In genomic region chr17:4785311-4786110, GRCh38 we compare ENCODE assay signal across 12 cellular contexts. TPM values are rescaled to one million over a fixed set of nuclear protein-coding genes. Genes with fewer than 3 reads are reported as not detected.
A peak's percentile ranks its signal among the peaks of the same experiment; 100 is the strongest.
DNase-seq lines count a peak whose midpoint lies in the region; ATAC-seq, FAIRE-seq and TF ChIP-seq lines count a peak whose summit lies in the region.
"Had no signal": no experiment of that assay in that cellular context is flagged by ENCODE, and none has a peak within 500 bp of the region (broad histone marks: within the 10 kb centered on the region; RNA-seq: fewer than 3 reads in every experiment).

No MANE protein-coding gene starts in this region.

- ATAC-seq in thoracic aorta (ENCODE audit: insufficient number of reproducible peaks, low FRiP score, low read depth) = no peak
- ATAC-seq in HG02973 (IDR thresholded peaks at IDR 0.05; ENCODE audit: unreplicated experiment) = no peak
- ATAC-seq: mucosa of descending colon had no signal

- CTCF ChIA-PET in MCF 10A (lab: Yijun Ruan, JAX) = interaction anchor here (0.5 to 6.0 kb wide), 3 partner anchors 100 to 169 kb away, joined by 3 to 88 read pairs (median 4); no protein-coding TSS in a partner anchor
- CTCF ChIA-PET in activated naive CD4-positive, alpha-beta T cell treated with anti-CD3 and anti-CD28 coated beads, Interleukin-2, amount 10 ng/mL, durations not matched to agents 7 days and 5 days (lab: Charles Lee) = interaction anchor here (1.0 to 3.6 kb wide), 3 partner anchors 50 to 118 kb away, joined by 3 to 14 read pairs (median 5); partner anchors contain the start of gene ARRB2

- H3K27me3 Mint-ChIP-seq in MCF 10A (ENCODE audit: insufficient read depth, unreplicated experiment) = peaks cover 20% of the 10 kb centered on the region
- H3K27me3 Mint-ChIP-seq in activated naive CD4-positive, alpha-beta T cell treated with anti-CD3 and anti-CD28 coated beads, Interleukin-2, amount 10 ng/mL, durations not matched to agents 7 days and 5 days = peaks cover 88% of the 10 kb centered on the region

- POLR2A ChIA-PET in MCF 10A (lab: Yijun Ruan, JAX) = interaction anchor here (1.1 kb wide), 1 partner anchor 63 kb away, joined by 3 read pairs; no protein-coding TSS in a partner anchor

- H3K36me3 Mint-ChIP-seq in MCF 10A (ENCODE audit: insufficient read depth, unreplicated experiment) = no peaks in the 10 kb centered on the region
- H3K36me3 Mint-ChIP-seq in activated naive CD4-positive, alpha-beta T cell treated with anti-CD3 and anti-CD28 coated beads, Interleukin-2, amount 10 ng/mL, durations not matched to agents 7 days and 5 days = no peaks in the 10 kb centered on the region

- no peak for TF ChIP-seq POLR2A in breast epithelium (IDR thresholded peaks at IDR 0.05)

- FAIRE-seq in HTR-8/SVneo (lab: Jason Lieb, UNC) = no peak

- no peak for TF ChIP-seq CTCF in breast epithelium (IDR thresholded peaks at IDR 0.05)
- no peak for TF ChIP-seq CTCF in MCF 10A (IDR thresholded peaks at IDR 0.05; ENCODE audit: unreplicated experiment)
- no peak for TF ChIP-seq CTCF in liver (IDR thresholded peaks at IDR 0.05; ENCODE audit: low read depth, low read length, missing input control)
- TF ChIP-seq CTCF in thoracic aorta (IDR thresholded peaks at IDR 0.05) = no peak

- no TSS peak for BruUV-seq in MCF 10A (replicated peaks; lab: Mats Ljungman, UMichigan)

- H3K27ac Mint-ChIP-seq in MCF 10A (ENCODE audit: low read depth, unreplicated experiment) = no peak overlapping the region
- peak overlapping the region; percentile 28 for H3K27ac Mint-ChIP-seq in activated naive CD4-positive, alpha-beta T cell treated with anti-CD3 and anti-CD28 coated beads, Interleukin-2, amount 10 ng/mL, durations not matched to agents 7 days and 5 days

- no peak for TF ChIP-seq RAD21 in liver (IDR thresholded peaks at IDR 0.05)

- H3K27me3 ChIP-seq in breast epithelium = peaks cover 4 to 19% of the 10 kb centered on the region in 2 donors
- H3K27me3 ChIP-seq in liver (ENCODE audit: control insufficient read depth in 4 of 4, insufficient read depth in 4 of 4, low read length in 3 of 4) = no peaks in the 10 kb centered on the region
- no peaks in the 10 kb centered on the region for H3K27me3 ChIP-seq in thoracic aorta (replicated peaks; ENCODE audit: insufficient read depth)

- H3K4me1 Mint-ChIP-seq in MCF 10A (ENCODE audit: insufficient read depth, unreplicated experiment) = peaks cover 8% of the 10 kb centered on the region
- H3K4me1 Mint-ChIP-seq in activated naive CD4-positive, alpha-beta T cell treated with anti-CD3 and anti-CD28 coated beads, Interleukin-2, amount 10 ng/mL, durations not matched to agents 7 days and 5 days = peaks cover 39% of the 10 kb centered on the region

- no peak overlapping the region for H3K9ac ChIP-seq in liver (ENCODE audit: low read depth in 1 of 2, low read length in 2 of 2)

- H3K4me1 ChIP-seq in breast epithelium (peaks cover 0 to 7% of the 10 kb centered on the region in 2 donors), liver (ENCODE audit: control insufficient read depth in 4 of 4, insufficient read depth in 4 of 4, low read length in 3 of 4) (peaks cover 3 to 34% (median 19%) of the 10 kb centered on the region in 4 donors), thoracic aorta (ENCODE audit: control insufficient read depth in 1 of 2, low read depth in 2 of 2) (peaks cover 20 to 42% of the 10 kb centered on the region in 2 donors)

- H3K27ac ChIP-seq in breast epithelium (no peak overlapping the region), liver (ENCODE audit: low read depth in 1 of 2, low read length in 2 of 2) (peak overlapping the region; percentile 49 to 60), thoracic aorta (no peak overlapping the region)
- H3K27ac ChIP-seq: epithelial cell of prostate had no signal

- H3K4me3 Mint-ChIP-seq in MCF 10A (ENCODE audit: unreplicated experiment) = no peak overlapping the region
- no peak overlapping the region for H3K4me3 Mint-ChIP-seq in activated naive CD4-positive, alpha-beta T cell treated with anti-CD3 and anti-CD28 coated beads, Interleukin-2, amount 10 ng/mL, durations not matched to agents 7 days and 5 days

- intact Hi-C loops in breast epithelium (cut with DNase I; ENCODE audit: low total_unique reads) (loop anchor here (5.0 kb wide), 1 partner anchor 107 kb away; no protein-coding TSS in a partner anchor), MCF 10A (cut with micrococcal nuclease) (no loop called here)

- no peak for DNase-seq in breast epithelium (ENCODE audit: low spot score in 2 of 2)
- no peak for DNase-seq in MCF 10A (ENCODE audit: unreplicated experiment)
- no peak for DNase-seq in activated naive CD4-positive, alpha-beta T cell treated with anti-CD3 and anti-CD28 coated beads, Interleukin-2, amount 10 ng/mL, durations not matched to agents 7 days and 5 days
- DNase-seq in thoracic aorta (ENCODE audit: low spot score) = no peak
- no peak for DNase-seq in SHP77 treated with DMSO at 0.1 percent for 48 hours (lab: John Stamatoyannopoulos, UW)
- DNase-seq in HTR-8/SVneo (ENCODE audit: insufficient read length, low spot score) = no peak
- DNase-seq: activated effector memory CD4-positive, alpha-beta T cell treated with anti-CD3 and anti-CD28 coated beads, Interleukin-2, amount 50 U/mL, for 16 hours; NCI-H226 had no signal

- no peaks in the 10 kb centered on the region for H3K9me3 Mint-ChIP-seq in MCF 10A (ENCODE audit: unreplicated experiment)
- H3K9me3 Mint-ChIP-seq in activated naive CD4-positive, alpha-beta T cell treated with anti-CD3 and anti-CD28 coated beads, Interleukin-2, amount 10 ng/mL, durations not matched to agents 7 days and 5 days = no peaks in the 10 kb centered on the region

- WGBS in liver = 63% methylated on average over 61 of the region's 61 CpGs

- H3K9me3 ChIP-seq in breast epithelium = no peaks in the 10 kb centered on the region
- no peaks in the 10 kb centered on the region for H3K9me3 ChIP-seq in liver (ENCODE audit: control insufficient read depth in 4 of 4, low read length in 3 of 4)
- no peaks in the 10 kb centered on the region for H3K9me3 ChIP-seq in thoracic aorta
- H3K9me3 ChIP-seq: mucosa of descending colon had no signal

- no peaks in the 10 kb centered on the region for H3K36me3 ChIP-seq in breast epithelium
- peaks cover 0 to 3% (median under 1%) of the 10 kb centered on the region in 4 donors for H3K36me3 ChIP-seq in liver (ENCODE audit: control insufficient read depth in 4 of 4, insufficient read depth in 3 of 4, low read depth in 1 of 4, low read length in 3 of 4)
- H3K36me3 ChIP-seq in thoracic aorta = no peaks in the 10 kb centered on the region

- peak overlapping the region; percentile 32 to 63 (median 32) for H3K4me3 ChIP-seq in breast epithelium
- H3K4me3 ChIP-seq in liver (ENCODE audit: low read depth in 1 of 3, low read length in 3 of 3) = no peak overlapping the region
- peak overlapping the region; percentile 62 for H3K4me3 ChIP-seq in thoracic aorta
- H3K4me3 ChIP-seq: mucosa of descending colon had no signal

TF ChIP-seq in liver, 16 proteins besides CTCF, POLR2A, EP300 and RAD21 (continues in another document):
- no peak for TF ChIP-seq JUND (IDR thresholded peaks at IDR 0.05)
- no peak for TF ChIP-seq ATF3 (IDR thresholded peaks at IDR 0.05)
- TF ChIP-seq HNF4A (conservative IDR thresholded peaks at IDR 0.05) = no peak
- no peak for TF ChIP-seq GABPA (IDR thresholded peaks at IDR 0.05 in 1 of 2, conservative IDR thresholded peaks at IDR 0.05 in 1 of 2)
- TF ChIP-seq HNF4G (IDR thresholded peaks at IDR 0.05) = no peak
- no peak for TF ChIP-seq EGR1 (IDR thresholded peaks at IDR 0.05; ENCODE audit: low read depth in 2 of 2)
- TF ChIP-seq, protein P1, sequence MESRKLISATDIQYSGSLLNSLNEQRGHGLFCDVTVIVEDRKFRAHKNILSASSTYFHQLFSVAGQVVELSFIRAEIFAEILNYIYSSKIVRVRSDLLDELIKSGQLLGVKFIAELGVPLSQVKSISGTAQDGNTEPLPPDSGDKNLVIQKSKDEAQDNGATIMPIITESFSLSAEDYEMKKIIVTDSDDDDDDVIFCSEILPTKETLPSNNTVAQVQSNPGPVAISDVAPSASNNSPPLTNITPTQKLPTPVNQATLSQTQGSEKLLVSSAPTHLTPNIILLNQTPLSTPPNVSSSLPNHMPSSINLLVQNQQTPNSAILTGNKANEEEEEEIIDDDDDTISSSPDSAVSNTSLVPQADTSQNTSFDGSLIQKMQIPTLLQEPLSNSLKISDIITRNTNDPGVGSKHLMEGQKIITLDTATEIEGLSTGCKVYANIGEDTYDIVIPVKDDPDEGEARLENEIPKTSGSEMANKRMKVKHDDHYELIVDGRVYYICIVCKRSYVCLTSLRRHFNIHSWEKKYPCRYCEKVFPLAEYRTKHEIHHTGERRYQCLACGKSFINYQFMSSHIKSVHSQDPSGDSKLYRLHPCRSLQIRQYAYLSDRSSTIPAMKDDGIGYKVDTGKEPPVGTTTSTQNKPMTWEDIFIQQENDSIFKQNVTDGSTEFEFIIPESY (IDR thresholded peaks at IDR 0.05) = no peak
- no peak for TF ChIP-seq TAF1 (conservative IDR thresholded peaks at IDR 0.05)
- no peak for TF ChIP-seq FOXA1 (IDR thresholded peaks at IDR 0.05)
- TF ChIP-seq SP1 (IDR thresholded peaks at IDR 0.05) = no peak

RNA-seq across cellular contexts. Expression of gene VMO1, which starts 0.7 kb away (rescaled TPM):
- 1 to 10 TPM in 2 of 3 donors, under 1 TPM in 1; 0.98 to 5.0 (median 2.6) TPM for total RNA-seq in breast epithelium
- total RNA-seq in MCF 10A (2022) = 0.77 and 1.1 TPM in 2 replicates
- total RNA-seq in liver = 1 to 10 TPM; 1.7 to 1.8 TPM
- 1 to 10 TPM; 5.9 to 9.1 TPM for polyA plus RNA-seq in liver
- total RNA-seq in thoracic aorta = 1 to 10 TPM; 5.9 to 8.3 TPM

RNA-seq across cellular contexts. Expression of gene GLTPD2, which starts 3.3 kb away (rescaled TPM):
- total RNA-seq in breast epithelium = not detected
- not detected in 2 replicates for total RNA-seq in MCF 10A (2022)
- total RNA-seq in liver = 10 to 100 TPM; 15.1 to 34.5 TPM
- polyA plus RNA-seq in liver = 10 to 100 TPM; 16.9 to 63.2 TPM
- total RNA-seq in thoracic aorta = not detected
- total RNA-seq: mucosa of descending colon had no signal

RNA-seq across cellular contexts. Expression of gene PSMB6, which starts 10.5 kb away (rescaled TPM):
- 100 to 1,000 TPM; 133 to 183 (median 164) TPM for total RNA-seq in breast epithelium
- total RNA-seq in MCF 10A (2022) = 169 and 182 TPM in 2 replicates
- total RNA-seq in liver = 10 to 100 TPM; 64.7 to 95.5 TPM
- polyA plus RNA-seq in liver = 100 to 1,000 TPM; 155 to 219 TPM
- 100 to 1,000 TPM in 1 of 2 donors, 10 to 100 TPM in 1; 70.0 to 160 TPM for total RNA-seq in thoracic aorta

RNA-seq across cellular contexts. Expression of gene TM4SF5, which starts 13.8 kb away (rescaled TPM):
- total RNA-seq in breast epithelium (not detected), MCF 10A (2022) (not detected in 2 replicates), liver (10 to 100 TPM; 20.1 to 32.5 TPM), thoracic aorta (not detected)
- 100 to 1,000 TPM; 198 to 309 TPM for polyA plus RNA-seq in liver

Comparison
In these comparisons a context has a peak if more than half of its experiments do, and no peak if none do; other contexts are left out.
1. H3K27ac ChIP-seq: peak in liver (2 of 2); none in breast epithelium (0 of 2) and thoracic aorta (0 of 2).
2. H3K4me3 ChIP-seq: peak in breast epithelium (3 of 3) and thoracic aorta (single experiment); none in liver (0 of 3).
3. RNA of gene GLTPD2, which starts 3.3 kb away (total RNA-seq): 15.1 to 34.5 TPM in liver; not detected in breast epithelium, not detected in MCF 10A and not detected in thoracic aorta; every median in the first group is over 10 times any median in the second.